11 cellular contexts compared by ENCODE assay signal in the genomic region with DNA sequence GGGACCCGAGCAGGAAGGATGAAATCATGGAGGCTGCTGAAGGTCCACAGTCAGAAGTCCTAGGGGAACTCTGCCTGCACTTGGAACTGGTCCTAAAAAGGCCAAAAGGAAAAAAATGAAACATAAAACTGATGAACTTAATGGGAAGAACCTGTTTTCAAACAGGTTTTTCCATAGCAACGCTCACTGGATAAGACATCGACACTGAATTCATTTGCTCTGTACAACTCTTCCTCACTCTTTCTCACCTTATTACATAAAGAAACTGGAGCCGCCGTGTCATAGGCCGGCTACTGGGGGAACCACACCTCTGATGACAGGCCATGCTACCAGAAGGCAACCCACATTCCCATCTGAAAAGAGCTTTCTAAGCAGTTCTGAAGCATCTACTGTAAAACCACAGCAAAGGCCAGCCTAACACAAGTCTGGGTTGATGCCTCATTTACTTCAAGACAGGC.
A peak's percentile ranks its signal among the peaks of the same experiment; 100 is the strongest.
DNase-seq lines count a peak whose midpoint lies in the region; ATAC-seq, FAIRE-seq and TF ChIP-seq lines count a peak whose summit lies in the region.
"Had no signal": no experiment of that assay in that cellular context is flagged by ENCODE, and none has a peak within 500 bp of the region (broad histone marks: within the 10 kb centered on the region; RNA-seq: fewer than 3 reads in every experiment).

No MANE protein-coding gene starts in this region.

- no peak overlapping the region; the same call in 1 of the 2 replicates for H2BK20ac ChIP-seq in IMR-90 (ENCODE audit: low read depth, low read length)

- DNase-seq in A549 (ENCODE audit: low read depth in 1 of 2, low spot score in 1 of 2) (no peak), IMR-90 (no peak), mammary epithelial cell (peak; percentile 32)
- DNase-seq in naive thymus-derived CD4-positive, alpha-beta T cell: no peak
- no peak for DNase-seq in NK-92 treated with Interleukin-12 subunit alpha and Interleukin-12 subunit beta, amount 100 ng/mL, for 24 hours (lab: John Stamatoyannopoulos, UW)
- DNase-seq: effector memory CD8-positive, alpha-beta T cell; NCI-H2081 treated with DMSO at 0.1 percent for 48 hours had no signal

- no TSS peak for BruUV-seq in IMR-90 (replicated peaks; lab: Mats Ljungman, UMichigan)
- no TSS peak for BruUV-seq in mammary epithelial cell (replicated peaks; lab: Mats Ljungman, UMichigan)

- H2AK5ac ChIP-seq in IMR-90 (ENCODE audit: low read depth, low read length): no peak overlapping the region

- POLR2A ChIA-PET in A549 (lab: Yijun Ruan, JAX): no interaction called here
- POLR2A ChIA-PET in IMR-90 (lab: Charles Lee; ENCODE audit: unreplicated experiment): no interaction called here
- POLR2A ChIA-PET in naive thymus-derived CD4-positive, alpha-beta T cell (lab: Charles Lee): interaction anchor here (0.6 kb wide), 1 partner anchor 35 kb away, joined by 3 read pairs; no protein-coding TSS in a partner anchor

- peaks cover 10 to 11% of the 10 kb centered on the region in 2 experiments; a peak in 2 of 4 replicates for H3K79me1 ChIP-seq in IMR-90 (ENCODE audit: low read depth in 1 of 2, low read length in 2 of 2)

- H3K27me3 ChIP-seq in IMR-90 (ENCODE audit: control insufficient read depth, insufficient read depth, low read length) (no peaks in the 10 kb centered on the region), mammary epithelial cell (ENCODE audit: insufficient read depth, low read length) (no peaks in the 10 kb centered on the region), muscle layer of colon (ENCODE audit: control insufficient read depth in 1 of 2, insufficient read depth in 2 of 2, low read length in 2 of 2) (no peaks in the 10 kb centered on the region)
- H3K27me3 ChIP-seq in naive thymus-derived CD4-positive, alpha-beta T cell (ENCODE audit: control insufficient read depth in 2 of 2, insufficient read depth in 2 of 2, low read length in 2 of 2): no peaks in the 10 kb centered on the region

- peak overlapping the region; percentile 64; the same call in 1 of the 2 replicates for H2BK120ac ChIP-seq in IMR-90 (ENCODE audit: low read depth, low read length)

- H3K56ac ChIP-seq in IMR-90 (ENCODE audit: extremely low read depth, insufficient read depth, low read length): 0 out of 2 replicates have a peak overlapping the region, but pooled peaks have one; percentile 21

- FAIRE-seq in A549 (lab: Jason Lieb, UNC): no peak

- peaks cover 22% of the 10 kb centered on the region for H3K4me1 ChIP-seq in A549
- peaks cover 5% of the 10 kb centered on the region for H3K4me1 ChIP-seq in IMR-90 (ENCODE audit: control insufficient read depth, insufficient read depth, low read length)
- peaks cover 4% of the 10 kb centered on the region for H3K4me1 ChIP-seq in mammary epithelial cell (ENCODE audit: insufficient read depth, low read length)
- peaks cover 57% of the 10 kb centered on the region for H3K4me1 ChIP-seq in muscle layer of colon (ENCODE audit: insufficient read depth, low read length)
- H3K4me1 ChIP-seq in naive thymus-derived CD4-positive, alpha-beta T cell (ENCODE audit: control insufficient read depth in 2 of 2, insufficient read depth in 2 of 2, low read length in 2 of 2): no peaks in the 10 kb centered on the region

- H2AFZ ChIP-seq in IMR-90 (replicated peaks; ENCODE audit: low read length, poor library complexity): no peak overlapping the region
- H2AFZ ChIP-seq in mammary epithelial cell (ENCODE audit: low read depth, low read length): no peak overlapping the region

- peaks cover 4% of the 10 kb centered on the region; the same call in 1 of the 2 replicates for H3K9me1 ChIP-seq in IMR-90 (ENCODE audit: insufficient read depth, low read length)

- intact Hi-C loops in IMR-90 (cut with micrococcal nuclease): no loop called here
- intact Hi-C loops in mammary epithelial cell (cut with micrococcal nuclease): no loop called here
- intact Hi-C loops in naive thymus-derived CD4-positive, alpha-beta T cell (cut with micrococcal nuclease): no loop called here

- no peak overlapping the region for H3K23ac ChIP-seq in IMR-90 (ENCODE audit: low read depth, low read length)

- H3K4ac ChIP-seq in IMR-90 (ENCODE audit: low read depth, low read length): peak overlapping the region; percentile 7; the same call in 1 of the 2 replicates

- H3K79me2 ChIP-seq in mammary epithelial cell (ENCODE audit: insufficient read depth, low read length): peaks cover under 1% of the 10 kb centered on the region

- TF ChIP-seq CTCF in A549 (IDR thresholded peaks at IDR 0.05) (no peak), IMR-90 (conservative IDR thresholded peaks at IDR 0.05; ENCODE audit: low read depth, low read length) (no peak), mammary epithelial cell (conservative IDR thresholded peaks at IDR 0.05 in 1 of 2, IDR thresholded peaks at IDR 0.05 in 1 of 2; ENCODE audit: extremely low read depth in 1 of 2, insufficient read depth in 1 of 2, low read depth in 1 of 2, low read length in 2 of 2) (no peak)

- no peak for TF ChIP-seq EP300 in A549 (IDR thresholded peaks at IDR 0.05)

- H3K36me3 ChIP-seq in IMR-90 (ENCODE audit: control insufficient read depth, insufficient read depth, low read length) (peaks cover 5% of the 10 kb centered on the region), mammary epithelial cell (ENCODE audit: insufficient read depth, low read length) (peaks cover 10% of the 10 kb centered on the region), muscle layer of colon (ENCODE audit: insufficient read depth, low read length) (peaks cover 4% of the 10 kb centered on the region)
- peaks cover 6 to 38% (median 7%) of the 10 kb centered on the region in 3 experiments for H3K36me3 ChIP-seq in naive thymus-derived CD4-positive, alpha-beta T cell (ENCODE audit: control insufficient read depth in 2 of 3, insufficient read depth in 3 of 3, low read length in 3 of 3)
- H3K36me3 ChIP-seq: thoracic aorta had no signal

- 96% methylated on average over 6 of the region's 6 CpGs for WGBS in A549 (ENCODE audit: missing lambda C conversion rate)
- WGBS in IMR-90 (ENCODE audit: extremely low coverage in 2 of 2, insufficient read length in 1 of 2), 2 experiments: 100% methylated on average over 1 of the region's 6 CpGs; no CpG with 5 or more reads in 1 of the 2 experiments
- 73% methylated on average over 6 of the region's 6 CpGs for WGBS in mammary epithelial cell (ENCODE audit: low coverage, missing lambda C conversion rate)

- no peak overlapping the region for H4K91ac ChIP-seq in IMR-90 (ENCODE audit: insufficient read depth, low read depth, low read length)

- H3K4me2 ChIP-seq in A549: no peak overlapping the region
- H3K4me2 ChIP-seq in IMR-90 (ENCODE audit: low read depth, low read length): no peak overlapping the region
- no peak overlapping the region for H3K4me2 ChIP-seq in mammary epithelial cell (ENCODE audit: insufficient read depth, low read depth, low read length)

- no peak overlapping the region for H3K18ac ChIP-seq in IMR-90 (ENCODE audit: low read depth, low read length)

- dilution Hi-C loops in IMR-90 (cut with HindIII; ENCODE audit: low sequenced_read_pairs, unreplicated experiment): no loop called here
- dilution Hi-C loops in mammary epithelial cell (cut with HindIII; ENCODE audit: low sequenced_read_pairs): no loop called here

- H4K20me1 ChIP-seq in IMR-90 (ENCODE audit: insufficient read depth, low read length) (peaks cover 3% of the 10 kb centered on the region), mammary epithelial cell (ENCODE audit: insufficient read depth, low read length) (no peaks in the 10 kb centered on the region)

- H3K36me3 Mint-ChIP-seq in naive thymus-derived CD4-positive, alpha-beta T cell: peaks cover 5 to 51% (median 19%) of the 10 kb centered on the region in 5 donors

- peak overlapping the region; percentile 11 for H2AK9ac ChIP-seq in IMR-90 (replicated peaks; ENCODE audit: low read depth, low read length, poor library complexity)

- H3K4me1 Mint-ChIP-seq in naive thymus-derived CD4-positive, alpha-beta T cell: peaks cover 0 to 10% (median 5%) of the 10 kb centered on the region in 7 donors

- no peak overlapping the region for H2BK15ac ChIP-seq in IMR-90 (ENCODE audit: low read depth, low read length)

- H3K9me3 ChIP-seq in A549 (no peaks in the 10 kb centered on the region), IMR-90 (ENCODE audit: control insufficient read depth, insufficient read depth, low read length) (no peaks in the 10 kb centered on the region), mammary epithelial cell (replicated peaks; ENCODE audit: insufficient read depth, low read length) (no peaks in the 10 kb centered on the region), muscle layer of colon (ENCODE audit: low read length) (no peaks in the 10 kb centered on the region)
- no peaks in the 10 kb centered on the region for H3K9me3 ChIP-seq in naive thymus-derived CD4-positive, alpha-beta T cell (ENCODE audit: control insufficient read depth in 2 of 3, low read length in 3 of 3)
- H3K9me3 ChIP-seq: thoracic aorta had no signal

- peak overlapping the region in 3 of 9 donors; percentile 51 to 52 (median 51) for H3K27ac Mint-ChIP-seq in naive thymus-derived CD4-positive, alpha-beta T cell

- TF ChIP-seq RAD21 in A549 (conservative IDR thresholded peaks at IDR 0.05 in 1 of 2, IDR thresholded peaks at IDR 0.05 in 1 of 2) (no peak), IMR-90 (IDR thresholded peaks at IDR 0.05; ENCODE audit: low read length) (no peak)

- H4K5ac ChIP-seq in IMR-90 (ENCODE audit: low read depth, low read length): no peak overlapping the region

- no peak overlapping the region for H3K9ac ChIP-seq in IMR-90 (ENCODE audit: low read depth, low read length)
- H3K9ac ChIP-seq in mammary epithelial cell (ENCODE audit: insufficient read depth, low read length): no peak overlapping the region
- H3K9ac ChIP-seq in muscle layer of colon (ENCODE audit: low read length): no peak overlapping the region

- H3K27me3 Mint-ChIP-seq in naive thymus-derived CD4-positive, alpha-beta T cell: no peaks in the 10 kb centered on the region
- H3K27me3 Mint-ChIP-seq: effector memory CD8-positive, alpha-beta T cell had no signal

- H3K9me3 Mint-ChIP-seq in naive thymus-derived CD4-positive, alpha-beta T cell: no peaks in the 10 kb centered on the region
- H3K9me3 Mint-ChIP-seq: effector memory CD8-positive, alpha-beta T cell had no signal

- peak overlapping the region in 1 of 2 experiments; percentile 31; a peak in 1 of 4 replicates for H4K8ac ChIP-seq in IMR-90 (ENCODE audit: low read depth in 2 of 2, low read length in 2 of 2)

- TF ChIP-seq POLR2A in A549 (IDR thresholded peaks at IDR 0.05; ENCODE audit: low read length): no peak
- TF ChIP-seq POLR2A in IMR-90 (IDR thresholded peaks at IDR 0.05; ENCODE audit: low read depth, low read length): no peak

- in situ Hi-C loops in IMR-90 (cut with MboI; ENCODE audit: low sequenced_read_pairs): no loop called here
- in situ Hi-C loops in mammary epithelial cell (cut with MboI; ENCODE audit: low sequenced_read_pairs in 2 of 2): loop anchor here in 1 of 2 donors (25.0 kb wide), 1 partner anchor 510 kb away; no protein-coding TSS in a partner anchor

- H3K27ac ChIP-seq in A549: peak overlapping the region; percentile 28 to 79; a peak in 5 of 6 replicates
- peak overlapping the region; percentile 65; the same call in 1 of the 2 replicates for H3K27ac ChIP-seq in IMR-90 (ENCODE audit: insufficient read depth, low read length)
- H3K27ac ChIP-seq in mammary epithelial cell (ENCODE audit: insufficient read depth, low read depth, low read length): no peak overlapping the region
- peak overlapping the region; percentile 53 for H3K27ac ChIP-seq in muscle layer of colon (ENCODE audit: low read depth, low read length)
- H3K27ac ChIP-seq in naive thymus-derived CD4-positive, alpha-beta T cell (ENCODE audit: low read depth, low read length): no peak overlapping the region
- H3K27ac ChIP-seq: thoracic aorta had no signal

- 0 out of 2 replicates have a peak overlapping the region, but pooled peaks have one; percentile 20 for H3K14ac ChIP-seq in IMR-90 (replicated peaks; ENCODE audit: low read depth, low read length)

- no peak overlapping the region for H2BK5ac ChIP-seq in IMR-90 (ENCODE audit: low read depth, low read length, poor library complexity, severe bottlenecking)

- no peak overlapping the region for H3K4me3 ChIP-seq in A549
- H3K4me3 ChIP-seq in IMR-90 (ENCODE audit: insufficient read depth, low read depth, low read length): no peak overlapping the region
- no peak overlapping the region for H3K4me3 ChIP-seq in mammary epithelial cell (replicated peaks in 1 of 3; ENCODE audit: insufficient read depth in 1 of 3, low read depth in 2 of 3, low read length in 3 of 3)
- no peak overlapping the region for H3K4me3 ChIP-seq in muscle layer of colon (ENCODE audit: low read depth in 1 of 2, low read length in 2 of 2)
- no peak overlapping the region for H3K4me3 ChIP-seq in naive thymus-derived CD4-positive, alpha-beta T cell (ENCODE audit: low read length)
- H3K4me3 ChIP-seq: thoracic aorta had no signal

- no peak overlapping the region for H3K4me3 Mint-ChIP-seq in naive thymus-derived CD4-positive, alpha-beta T cell
- H3K4me3 Mint-ChIP-seq: effector memory CD8-positive, alpha-beta T cell had no signal

- ATAC-seq in A549 (no peak; a peak in 3 of 6 replicates), IMR-90 (ENCODE audit: low read depth) (peak; percentile 36; the same call in 1 of the 2 replicates), HG03442 (IDR thresholded peaks at IDR 0.05; ENCODE audit: unreplicated experiment) (no peak), GM21737 (IDR thresholded peaks at IDR 0.05; ENCODE audit: unreplicated experiment) (no peak)
- ATAC-seq in naive thymus-derived CD4-positive, alpha-beta T cell: no peak
- ATAC-seq: effector memory CD8-positive, alpha-beta T cell had no signal

- CTCF ChIA-PET in A549 (lab: Yijun Ruan, JAX): interaction anchor here (1.2 kb wide), 1 partner anchor 10 kb away, joined by 4 read pairs; no protein-coding TSS in a partner anchor
- CTCF ChIA-PET in IMR-90 (lab: Yijun Ruan, JAX): no interaction called here
- CTCF ChIA-PET in mammary epithelial cell (lab: Charles Lee; ENCODE audit: low non-redundant PET): no interaction called here
- CTCF ChIA-PET in naive thymus-derived CD4-positive, alpha-beta T cell (lab: Charles Lee): no interaction called here

Comparison
In these comparisons a context has a peak if more than half of its experiments do, and no peak if none do; other contexts are left out.
1. H3K27ac ChIP-seq: peak in A549 (2 of 2), IMR-90 (single experiment) and muscle layer of colon (single experiment); none in mammary epithelial cell (single experiment) and naive thymus-derived CD4-positive, alpha-beta T cell (single experiment).